In the genomic region with DNA sequence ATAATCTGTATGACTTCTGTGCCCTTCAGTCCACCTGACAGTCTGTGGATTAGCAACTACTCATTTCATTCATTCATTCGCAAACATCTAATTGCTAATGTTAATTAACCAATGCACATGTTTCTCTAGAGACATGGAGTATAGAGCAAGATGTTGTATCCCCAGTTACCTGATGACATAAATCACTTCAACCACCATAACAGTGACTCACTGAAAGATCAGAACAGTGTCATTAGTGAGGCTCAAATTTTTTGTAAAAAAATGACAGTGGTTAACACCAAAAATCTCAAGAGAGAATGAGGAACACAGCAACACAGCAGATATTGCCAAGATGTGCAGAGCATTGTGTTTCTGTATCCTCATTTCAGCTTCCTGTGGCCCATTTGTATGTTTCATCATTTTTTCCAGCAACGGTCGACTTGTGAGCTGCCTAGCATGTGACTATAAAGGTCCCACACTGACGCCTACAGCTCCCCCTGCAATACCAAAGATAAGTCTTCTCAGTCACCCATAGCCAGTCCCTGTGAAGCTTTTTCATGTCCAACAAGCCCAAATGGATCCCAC, we compare ENCODE assay signal across 10 cellular contexts. TPM values are rescaled to one million over a fixed set of nuclear protein-coding genes. Genes with fewer than 3 reads are reported as not detected.
DNase-seq lines count a peak whose midpoint lies in the region; ATAC-seq and TF ChIP-seq lines count a peak whose summit lies in the region.
"Had no signal": no experiment of that assay in that cellular context is flagged by ENCODE, and none has a peak within 500 bp of the region (broad histone marks: within the 10 kb centered on the region; RNA-seq: fewer than 3 reads in every experiment).

No MANE protein-coding gene starts in this region.

- H3K9me3 ChIP-seq in Caco-2: no peaks in the 10 kb centered on the region

- H3K36me3 Mint-ChIP-seq in Caco-2 (ENCODE audit: insufficient read depth, unreplicated experiment): no peaks in the 10 kb centered on the region

- POLR2A ChIA-PET in Caco-2 (lab: Charles Lee): no interaction called here

- BruUV-seq in Caco-2 (replicated peaks; lab: Mats Ljungman, UMichigan): no TSS peak

- ATAC-seq in GM21447 (IDR thresholded peaks at IDR 0.05; ENCODE audit: unreplicated experiment): peak; percentile 47
- ATAC-seq in HG03097 (IDR thresholded peaks at IDR 0.05; ENCODE audit: low FRiP score, unreplicated experiment): no peak
- no peak for ATAC-seq in left colon

- peak overlapping the region; percentile 70 for H3K27ac Mint-ChIP-seq in Caco-2 (ENCODE audit: unreplicated experiment)

- H3K9me3 Mint-ChIP-seq in Caco-2 (ENCODE audit: unreplicated experiment): no peaks in the 10 kb centered on the region

- H3K4me1 Mint-ChIP-seq in Caco-2 (ENCODE audit: low read depth, unreplicated experiment): peaks cover 21% of the 10 kb centered on the region

- no peaks in the 10 kb centered on the region for H3K27me3 Mint-ChIP-seq in Caco-2 (ENCODE audit: insufficient read depth, unreplicated experiment)

- H3K4me1 ChIP-seq in Caco-2: peaks cover 21% of the 10 kb centered on the region

- CTCF ChIA-PET in Caco-2 (lab: Charles Lee): no interaction called here

- H3K4me3 ChIP-seq in Caco-2 (ENCODE audit: low read depth, low read length): no peak overlapping the region
- H3K4me3 ChIP-seq in fibroblast of the aortic adventitia (ENCODE audit: low read depth, low read length): no peak overlapping the region

- TF ChIP-seq CTCF in Caco-2 (IDR thresholded peaks at IDR 0.05; ENCODE audit: insufficient read depth in 1 of 2, low read depth in 1 of 2, low read length in 1 of 2, severe bottlenecking in 1 of 2, unreplicated experiment in 1 of 2): no peak
- TF ChIP-seq CTCF in fibroblast of the aortic adventitia (IDR thresholded peaks at IDR 0.05; ENCODE audit: insufficient read depth, low read length): no peak

- intact Hi-C loops in Caco-2 (cut with micrococcal nuclease; ENCODE audit: unreplicated experiment) (no loop called here), left colon (cut with DNase I, micrococcal nuclease) (no loop called here)

- H3K36me3 ChIP-seq in Caco-2 (ENCODE audit: control insufficient read depth, insufficient read depth, low read length): no peaks in the 10 kb centered on the region

- no peaks in the 10 kb centered on the region for H3K27me3 ChIP-seq in Caco-2 (replicated peaks; ENCODE audit: control insufficient read depth, insufficient read depth, low read length)

- H3K4me3 Mint-ChIP-seq in Caco-2 (ENCODE audit: unreplicated experiment): no peak overlapping the region

- no peak for DNase-seq in Caco-2
- peak; percentile 59 for DNase-seq in RPMI7951 (ENCODE audit: low read depth)
- peak; percentile 46 for DNase-seq in fibroblast of the aortic adventitia (ENCODE audit: low read depth)
- no peak for DNase-seq in NCI-H446 (lab: John Stamatoyannopoulos, UW)
- no peak for DNase-seq in left colon
- no peak for DNase-seq in nucleus accumbens (lab: John Stamatoyannopoulos, UW)
- DNase-seq: NCI-H774 had no signal

RNA-seq across cellular contexts. Expression of gene PLD1, which starts 3.7 kb away (rescaled TPM):
- total RNA-seq in Caco-2 (2022) (5.3 and 5.5 TPM in 2 replicates), fibroblast of the aortic adventitia (ENCODE audit: low replicate concordance) (10.1 and 23.1 TPM in 2 replicates), left colon (100 to 1,000 TPM in 1 of 2 donors, 10 to 100 TPM in 1; 79.7 to 109 TPM)
- total RNA-seq in RPMI7951 (2014; rRNA removed; shearing (Covaris generic)): 9.7 and 10.9 TPM in 2 replicates

RNA-seq across cellular contexts. Expression of gene TMEM212, which starts 29.2 kb away (rescaled TPM):
- total RNA-seq in Caco-2 (2022): not detected in 2 replicates
- not detected in 2 replicates for total RNA-seq in RPMI7951 (2014; rRNA removed; shearing (Covaris generic))
- total RNA-seq in fibroblast of the aortic adventitia (ENCODE audit: low replicate concordance): not detected in 2 replicates
- total RNA-seq in left colon: not detected
- total RNA-seq: mesenteric fat pad had no signal

Comparison
In these comparisons a context has a peak if more than half of its experiments do, and no peak if none do; other contexts are left out.
1. DNase-seq: peak in RPMI7951 (single experiment) and fibroblast of the aortic adventitia (single experiment); none in Caco-2 (0 of 2), NCI-H446 (0 of 2), left colon (0 of 2) and nucleus accumbens (0 of 56).